8 cellular contexts compared by ENCODE assay signal in the genomic region with DNA sequence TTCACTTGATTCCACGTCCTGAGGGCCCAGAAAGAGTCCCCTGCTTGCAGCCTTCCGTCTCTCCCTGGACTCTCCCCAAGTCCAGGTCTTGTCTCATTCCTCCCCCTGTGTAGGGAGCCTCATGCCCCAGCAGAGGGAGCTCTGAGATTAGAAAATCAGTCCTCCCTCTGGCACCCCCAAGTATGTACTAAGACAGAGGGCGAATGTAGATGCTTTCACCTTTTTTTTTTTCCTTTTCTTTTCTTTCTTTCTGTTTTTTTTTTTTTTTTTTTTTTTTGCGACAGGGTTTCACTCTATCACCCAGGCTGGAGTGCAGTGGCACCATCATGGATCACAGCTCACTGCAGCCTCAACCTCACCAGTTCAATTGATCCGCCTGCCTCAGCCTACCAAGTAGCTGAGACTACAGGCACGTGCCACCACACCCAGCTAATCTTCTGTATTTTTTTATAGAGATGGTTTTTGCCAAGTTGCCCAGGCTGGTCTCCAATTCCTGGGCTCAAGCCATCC. TPM values are rescaled to one million over a fixed set of nuclear protein-coding genes. Genes with fewer than 3 reads are reported as not detected.
DNase-seq lines count a peak whose midpoint lies in the region; FAIRE-seq and TF ChIP-seq lines count a peak whose summit lies in the region.

No MANE protein-coding gene starts in this region.

- peaks cover 0 to 18% of the 10 kb centered on the region in 2 donors for H3K4me1 ChIP-seq in ascending aorta
- peaks cover 15 to 32% (median 25%) of the 10 kb centered on the region in 6 donors for H3K4me1 ChIP-seq in spleen

- 26 to 37% (median 27%) methylated on average over 5 to 6 of the region's 6 CpGs for WGBS in spleen, 5 donors

- no peaks in the 10 kb centered on the region for H3K9me3 ChIP-seq in ascending aorta
- no peaks in the 10 kb centered on the region for H3K9me3 ChIP-seq in spleen

- H3K27me3 ChIP-seq in ascending aorta (no peaks in the 10 kb centered on the region), spleen (replicated peaks in 1 of 7) (peaks cover 0 to 3% (median 0%) of the 10 kb centered on the region in 7 donors)

- peak; percentile 94 for FAIRE-seq in G401.6 (lab: Jason Lieb, UNC)

- no peak for TF ChIP-seq POLR2A in spleen (IDR thresholded peaks at IDR 0.05)

- H3K4me3 ChIP-seq in HFF-Myc (replicated peaks; ENCODE audit: low read depth, low read length) (no peak overlapping the region), ascending aorta (no peak overlapping the region), spleen (no peak overlapping the region)

- DNase-seq in HFF-Myc (ENCODE audit: extremely low read depth, low read depth) = no peak
- DNase-seq in NCI-H1436 (lab: John Stamatoyannopoulos, UW) = peak; percentile 81
- DNase-seq in T-helper 1 cell = peak in 4 of 5 donors; percentile 48 to 73 (median 64)
- peak; percentile 44 to 92 for DNase-seq in ascending aorta (ENCODE audit: low spot score in 2 of 2)
- peak; percentile 72 to 87 for DNase-seq in hippocampal formation (lab: John Stamatoyannopoulos, UW)
- DNase-seq in spleen = peak; percentile 85
- no peak for DNase-seq in cortex of kidney (lab: John Stamatoyannopoulos, UW)

- intact Hi-C loops in ascending aorta (cut with DNase I) = no loop called here
- intact Hi-C loops in spleen (cut with DNase I; ENCODE audit: low total_unique reads) = no loop called here

- TF ChIP-seq CTCF in HFF-Myc (IDR thresholded peaks at IDR 0.05; ENCODE audit: low read depth, low read length, missing control alignments) (peak; percentile 84), ascending aorta (IDR thresholded peaks at IDR 0.05) (peak; percentile 68 to 87 (median 86)), spleen (IDR thresholded peaks at IDR 0.05 in 8 of 11, conservative IDR thresholded peaks at IDR 0.05 in 3 of 11) (peak; percentile 82 to 96 (median 92))

- H3K27ac ChIP-seq in ascending aorta (peak overlapping the region; percentile 3 to 87), spleen (peak overlapping the region in 4 of 8 donors; percentile 77 to 88 (median 80))

- H3K36me3 ChIP-seq in ascending aorta (peaks cover 30 to 41% of the 10 kb centered on the region in 2 donors), spleen (peaks cover 4 to 43% (median 35%) of the 10 kb centered on the region in 6 donors)

RNA-seq across cellular contexts. Expression of gene SFXN3, which starts 10.3 kb away (rescaled TPM):
- total RNA-seq in ascending aorta = 72.4 TPM
- total RNA-seq in spleen = 10 to 100 TPM; 35.6 to 70.0 (median 44.3) TPM
- 10 to 100 TPM in 2 of 3 donors, 1 to 10 TPM in 1; 7.9 to 16.6 (median 10.8) TPM for polyA plus RNA-seq in spleen

RNA-seq across cellular contexts. Expression of gene PDZD7, which starts 10.4 kb away (rescaled TPM):
- total RNA-seq in ascending aorta (0.53 TPM), spleen (1 to 10 TPM in 5 of 7 donors, under 1 TPM in 2; 0.42 to 2.3 (median 1.6) TPM)
- under 1 TPM; 0.17 to 0.77 (median 0.30) TPM for polyA plus RNA-seq in spleen

RNA-seq across cellular contexts. Expression of gene KAZALD1, which starts 20.5 kb away (rescaled TPM):
- 5.7 TPM for total RNA-seq in ascending aorta
- total RNA-seq in spleen = 10 to 100 TPM; 15.1 to 67.3 (median 57.3) TPM
- 10 to 100 TPM; 11.6 to 32.5 (median 15.5) TPM for polyA plus RNA-seq in spleen

RNA-seq across cellular contexts. Expression of gene LZTS2, which starts 41.7 kb away (rescaled TPM):
- 169 TPM for total RNA-seq in ascending aorta
- 10 to 100 TPM; 40.9 to 76.6 (median 56.9) TPM for total RNA-seq in spleen
- 10 to 100 TPM; 21.8 to 55.3 (median 25.9) TPM for polyA plus RNA-seq in spleen

RNA-seq across cellular contexts. Expression of gene TWNK, which starts 54.0 kb away (rescaled TPM):
- total RNA-seq in ascending aorta (11.5 TPM), spleen (1 to 10 TPM; 5.6 to 9.4 (median 8.5) TPM)
- polyA plus RNA-seq in spleen = 1 to 10 TPM; 7.4 to 9.9 (median 7.9) TPM

Comparison
In these comparisons a context has a peak if more than half of its experiments do, and no peak if none do; other contexts are left out.
1. DNase-seq: peak in NCI-H1436 (single experiment), T-helper 1 cell (4 of 5), ascending aorta (2 of 2), hippocampal formation (2 of 2) and spleen (single experiment); none in HFF-Myc (single experiment) and cortex of kidney (single experiment).
2. Peak in every context shown above with its lines, with median percentiles within 50 percentile points of each other: CTCF ChIP-seq.